In the genomic region with DNA sequence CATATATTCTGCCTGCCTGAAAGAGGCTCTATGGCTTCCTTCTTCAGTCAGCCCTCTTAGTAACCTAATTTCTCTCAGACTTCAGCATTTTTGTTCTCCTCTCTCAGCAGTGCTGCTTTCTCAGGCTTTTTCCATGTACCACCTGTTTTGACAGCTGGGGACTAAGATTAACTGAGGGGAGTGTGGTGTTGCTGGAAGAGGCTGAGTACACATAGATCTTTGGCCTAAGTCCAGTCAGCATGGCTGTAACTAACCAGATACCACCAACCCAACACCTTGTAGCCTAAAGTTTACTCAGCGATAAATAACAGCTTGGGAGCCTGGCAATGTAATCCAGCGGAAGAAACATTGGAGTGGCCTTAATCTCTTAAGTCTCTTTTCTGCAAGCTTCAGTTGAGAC, we compare ENCODE assay signal across 17 cellular contexts.
"Had no signal": no experiment of that assay in that cellular context is flagged by ENCODE, and none has a peak within 500 bp of the region (broad histone marks: within the 10 kb centered on the region; RNA-seq: fewer than 3 reads in every experiment).

No MANE protein-coding gene starts in this region.

- H3K27ac Mint-ChIP-seq: activated naive CD8-positive, alpha-beta T cell; memory B cell; WTC11 had no signal

- H3K9me3 Mint-ChIP-seq: central memory CD8-positive, alpha-beta T cell; memory B cell; WTC11 had no signal

- DNase-seq: activated naive CD4-positive, alpha-beta T cell; activated T-cell treated with anti-CD3 and anti-CD28 coated beads, Interleukin-2, amount 50 U/mL, for 1 hour; hypothalamus; nucleus accumbens; right lobe of liver; stimulated activated CD4-positive, alpha-beta T cell treated with anti-CD3 and anti-CD28 coated beads, Interleukin-2, amount 100 ng/mL, for 48 hours; stimulated activated naive CD4-positive, alpha-beta T cell treated with Interleukin-2 at 50 U/mL for 16 hours; T-helper 9 cell; thyroid gland; upper lobe of right lung had no signal

- H3K27me3 ChIP-seq: esophagus muscularis mucosa, right lobe of liver, thyroid gland, upper lobe of right lung had no signal

- H3K4me3 ChIP-seq: coronary artery, esophagus muscularis mucosa, right lobe of liver, smooth muscle cell, thyroid gland, upper lobe of right lung had no signal

- H3K27me3 Mint-ChIP-seq: activated naive CD8-positive, alpha-beta T cell; central memory CD8-positive, alpha-beta T cell; memory B cell had no signal

- H3K4me1 ChIP-seq: esophagus muscularis mucosa, right lobe of liver, thyroid gland, upper lobe of right lung had no signal

- H3K36me3 ChIP-seq: esophagus muscularis mucosa, right lobe of liver, thyroid gland, upper lobe of right lung had no signal

- H3K36me3 Mint-ChIP-seq: activated naive CD8-positive, alpha-beta T cell; memory B cell; WTC11 had no signal

- H3K27ac ChIP-seq: coronary artery, esophagus muscularis mucosa, right lobe of liver, thyroid gland, upper lobe of right lung had no signal

- H3K4me3 Mint-ChIP-seq: activated naive CD8-positive, alpha-beta T cell; central memory CD8-positive, alpha-beta T cell; memory B cell; WTC11 had no signal

- ATAC-seq: right lobe of liver, upper lobe of right lung, WTC11 had no signal

- H3K9me3 ChIP-seq: esophagus muscularis mucosa, right lobe of liver, thyroid gland, upper lobe of right lung had no signal
